In the genomic region with DNA sequence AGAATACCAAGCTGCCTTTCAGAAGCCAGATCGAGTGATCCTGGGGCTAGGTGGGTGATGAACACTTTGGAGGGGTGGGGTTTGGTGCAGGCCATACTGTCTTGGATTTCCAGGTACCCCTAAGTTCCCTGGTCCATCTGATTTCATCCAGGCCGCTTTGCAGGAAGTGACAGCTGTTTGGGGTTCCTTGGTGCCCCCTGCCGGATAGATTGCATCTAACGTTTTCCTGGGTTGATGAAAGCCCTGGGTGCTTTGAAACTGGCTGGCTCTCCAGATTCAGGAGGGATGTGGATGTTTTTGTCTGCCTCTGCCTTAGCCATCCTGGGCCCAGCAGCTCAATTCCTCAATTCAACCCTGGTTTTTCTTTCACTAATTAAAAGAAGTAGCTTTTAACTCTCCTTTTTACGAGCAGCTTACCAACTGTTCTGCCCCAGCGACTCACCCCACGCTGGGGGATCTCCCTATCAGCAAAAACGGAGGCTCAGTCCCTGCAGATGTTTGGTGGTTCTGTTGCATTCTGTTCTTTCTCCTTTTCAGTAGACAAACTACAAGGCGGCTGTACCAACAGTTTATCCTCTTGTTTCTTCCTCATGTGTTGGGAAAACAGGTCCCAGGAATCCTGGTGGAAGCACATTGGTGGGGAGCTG, we compare ENCODE assay signal across 8 cellular contexts. TPM values are rescaled to one million over a fixed set of nuclear protein-coding genes. Genes with fewer than 3 reads are reported as not detected.
DNase-seq lines count a peak whose midpoint lies in the region; ATAC-seq and TF ChIP-seq lines count a peak whose summit lies in the region.

No MANE protein-coding gene starts in this region.

- H3K36me3 ChIP-seq in SK-N-SH (replicated peaks in 1 of 2; ENCODE audit: control insufficient read depth in 1 of 2, insufficient read depth in 2 of 2, low read length in 1 of 2) (no peaks in the 10 kb centered on the region), uterus (no peaks in the 10 kb centered on the region)

- H3K4me2 ChIP-seq in SK-N-SH: no peak overlapping the region

- no peak overlapping the region for H3K4me3 ChIP-seq in SK-N-SH (ENCODE audit: low read depth in 2 of 2, low read length in 1 of 2)
- no peak overlapping the region for H3K4me3 ChIP-seq in uterus

- no peaks in the 10 kb centered on the region for H3K79me2 ChIP-seq in SK-N-SH (ENCODE audit: insufficient read depth)

- DNase-seq in Daoy (ENCODE audit: low read depth) (peak; percentile 67), Kasumi-1 (lab: John Stamatoyannopoulos, UW) (peak; percentile 57 to 69), SK-N-SH (peak; percentile 82), Right ventricle myocardium inferior (ENCODE audit: missing footprints) (no peak), progenitor cell of endocrine pancreas (ENCODE audit: low spot score, unreplicated experiment) (peak; percentile 61), uterus (peak; percentile 38 to 44)
- DNase-seq in activated naive CD4-positive, alpha-beta T cell treated with anti-CD3 and anti-CD28 coated beads, Interleukin-2, amount 50 U/mL, for 16 hours: peak; percentile 70

- H3K27ac Mint-ChIP-seq in progenitor cell of endocrine pancreas: no peak overlapping the region

- H3K27me3 Mint-ChIP-seq in progenitor cell of endocrine pancreas: peaks cover 16% of the 10 kb centered on the region

- H3K9ac ChIP-seq in SK-N-SH: no peak overlapping the region

- H3K27ac ChIP-seq in SK-N-SH (ENCODE audit: low read depth in 2 of 2, low read length in 1 of 2) (no peak overlapping the region), uterus (no peak overlapping the region)

- TF ChIP-seq CTCF in SK-N-SH (IDR thresholded peaks at IDR 0.05) (peak; percentile 72), progenitor cell of endocrine pancreas (IDR thresholded peaks at IDR 0.05; ENCODE audit: unreplicated experiment) (peak; percentile 71), uterus (IDR thresholded peaks at IDR 0.05) (peak; percentile 32 to 50 (median 40))

- intact Hi-C loops in Right ventricle myocardium inferior (cut with DNase I) (loop anchor here (1.0 kb wide), 1 partner anchor 77 kb away; no protein-coding TSS in a partner anchor), uterus (cut with DNase I; ENCODE audit: low total_unique reads) (no loop called here)

- POLR2A ChIA-PET in SK-N-SH (lab: Yijun Ruan, JAX): interaction anchor here (1.4 kb wide), 1 partner anchor 76 kb away, joined by 4 read pairs; no protein-coding TSS in a partner anchor

- H3K36me3 Mint-ChIP-seq in progenitor cell of endocrine pancreas (ENCODE audit: insufficient read depth): no peaks in the 10 kb centered on the region

- no peaks in the 10 kb centered on the region for H3F3A ChIP-seq in SK-N-SH (replicated peaks; ENCODE audit: insufficient read depth)

- H3K27me3 ChIP-seq in SK-N-SH (ENCODE audit: insufficient read depth): no peaks in the 10 kb centered on the region
- H3K27me3 ChIP-seq in uterus: no peaks in the 10 kb centered on the region

- H3K9me3 ChIP-seq in SK-N-SH (no peaks in the 10 kb centered on the region), uterus (no peaks in the 10 kb centered on the region)

- 27% methylated on average over 9 of the region's 9 CpGs for WGBS in SK-N-SH (ENCODE audit: low lambda C conversion rate)

- H3K4me3 Mint-ChIP-seq in progenitor cell of endocrine pancreas (ENCODE audit: low read depth): no peak overlapping the region

- no peaks in the 10 kb centered on the region for H3K4me1 Mint-ChIP-seq in progenitor cell of endocrine pancreas (ENCODE audit: low read depth)

- CTCF ChIA-PET in SK-N-SH (lab: Yijun Ruan, JAX): interaction anchor here (0.6 to 13.9 kb wide), 33 partner anchors 8 to 520 kb away, joined by 3 to 249 read pairs (median 4); a partner anchor contains a TSS

- no peaks in the 10 kb centered on the region for H3K9me3 Mint-ChIP-seq in progenitor cell of endocrine pancreas (ENCODE audit: low read depth)

- H3K4me1 ChIP-seq in SK-N-SH (ENCODE audit: control insufficient read depth in 1 of 2, insufficient read depth in 2 of 2, low read depth in 1 of 2, low read length in 1 of 2): no peaks in the 10 kb centered on the region
- H3K4me1 ChIP-seq in uterus: no peaks in the 10 kb centered on the region

- H4K20me1 ChIP-seq in SK-N-SH (ENCODE audit: insufficient read depth): no peaks in the 10 kb centered on the region

- H2AFZ ChIP-seq in SK-N-SH (ENCODE audit: low read depth): no peak overlapping the region

- no peaks in the 10 kb centered on the region for H3K9me2 ChIP-seq in SK-N-SH

- ATAC-seq in GM21717 (IDR thresholded peaks at IDR 0.05; ENCODE audit: unreplicated experiment) (peak; percentile 75), Right ventricle myocardium inferior (peak; percentile 58)

- TF ChIP-seq POLR2A in uterus (IDR thresholded peaks at IDR 0.05): no peak

- TF ChIP-seq EP300 in SK-N-SH (IDR thresholded peaks at IDR 0.05; ENCODE audit: borderline replicate concordance in 1 of 2, low read depth in 1 of 2, low read length in 1 of 2): no peak

- TF ChIP-seq RAD21 in SK-N-SH (IDR thresholded peaks at IDR 0.05; ENCODE audit: low read length): peak; percentile 83

TF ChIP-seq in SK-N-SH, 30 proteins besides CTCF, POLR2A, EP300 and RAD21:
- TF ChIP-seq SMC3 (IDR thresholded peaks at IDR 0.05; ENCODE audit: low read depth, low read length): peak; percentile 91
- no peak for TF ChIP-seq NRF1 (IDR thresholded peaks at IDR 0.05; ENCODE audit: low read depth, low read length)
- TF ChIP-seq ELF1 (IDR thresholded peaks at IDR 0.05): 0 out of 2 replicates have a peak, but pooled peaks have one; percentile 39
- TF ChIP-seq, protein P1, sequence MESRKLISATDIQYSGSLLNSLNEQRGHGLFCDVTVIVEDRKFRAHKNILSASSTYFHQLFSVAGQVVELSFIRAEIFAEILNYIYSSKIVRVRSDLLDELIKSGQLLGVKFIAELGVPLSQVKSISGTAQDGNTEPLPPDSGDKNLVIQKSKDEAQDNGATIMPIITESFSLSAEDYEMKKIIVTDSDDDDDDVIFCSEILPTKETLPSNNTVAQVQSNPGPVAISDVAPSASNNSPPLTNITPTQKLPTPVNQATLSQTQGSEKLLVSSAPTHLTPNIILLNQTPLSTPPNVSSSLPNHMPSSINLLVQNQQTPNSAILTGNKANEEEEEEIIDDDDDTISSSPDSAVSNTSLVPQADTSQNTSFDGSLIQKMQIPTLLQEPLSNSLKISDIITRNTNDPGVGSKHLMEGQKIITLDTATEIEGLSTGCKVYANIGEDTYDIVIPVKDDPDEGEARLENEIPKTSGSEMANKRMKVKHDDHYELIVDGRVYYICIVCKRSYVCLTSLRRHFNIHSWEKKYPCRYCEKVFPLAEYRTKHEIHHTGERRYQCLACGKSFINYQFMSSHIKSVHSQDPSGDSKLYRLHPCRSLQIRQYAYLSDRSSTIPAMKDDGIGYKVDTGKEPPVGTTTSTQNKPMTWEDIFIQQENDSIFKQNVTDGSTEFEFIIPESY (IDR thresholded peaks at IDR 0.05; ENCODE audit: borderline replicate concordance, low read depth): no peak
- TF ChIP-seq, protein P2, sequence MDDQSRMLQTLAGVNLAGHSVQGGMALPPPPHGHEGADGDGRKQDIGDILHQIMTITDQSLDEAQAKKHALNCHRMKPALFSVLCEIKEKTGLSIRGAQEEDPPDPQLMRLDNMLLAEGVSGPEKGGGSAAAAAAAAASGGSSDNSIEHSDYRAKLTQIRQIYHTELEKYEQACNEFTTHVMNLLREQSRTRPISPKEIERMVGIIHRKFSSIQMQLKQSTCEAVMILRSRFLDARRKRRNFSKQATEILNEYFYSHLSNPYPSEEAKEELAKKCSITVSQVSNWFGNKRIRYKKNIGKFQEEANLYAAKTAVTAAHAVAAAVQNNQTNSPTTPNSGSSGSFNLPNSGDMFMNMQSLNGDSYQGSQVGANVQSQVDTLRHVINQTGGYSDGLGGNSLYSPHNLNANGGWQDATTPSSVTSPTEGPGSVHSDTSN (IDR thresholded peaks at IDR 0.05): no peak
- TF ChIP-seq CHD2 (IDR thresholded peaks at IDR 0.05; ENCODE audit: low read length, partially characterized antibody): peak; percentile 44
- TF ChIP-seq, protein P3, sequence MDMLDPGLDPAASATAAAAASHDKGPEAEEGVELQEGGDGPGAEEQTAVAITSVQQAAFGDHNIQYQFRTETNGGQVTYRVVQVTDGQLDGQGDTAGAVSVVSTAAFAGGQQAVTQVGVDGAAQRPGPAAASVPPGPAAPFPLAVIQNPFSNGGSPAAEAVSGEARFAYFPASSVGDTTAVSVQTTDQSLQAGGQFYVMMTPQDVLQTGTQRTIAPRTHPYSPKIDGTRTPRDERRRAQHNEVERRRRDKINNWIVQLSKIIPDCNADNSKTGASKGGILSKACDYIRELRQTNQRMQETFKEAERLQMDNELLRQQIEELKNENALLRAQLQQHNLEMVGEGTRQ (IDR thresholded peaks at IDR 0.05; ENCODE audit: borderline replicate concordance, low read depth, low read length): no peak

RNA-seq across cellular contexts. Expression of a gene that starts 37.1 kb away (rescaled TPM):
- 0.27 and 1.5 TPM in 2 replicates for total RNA-seq in Daoy (2014; rRNA removed; shearing (Covaris generic))
- polyA plus RNA-seq in SK-N-SH (2012; rRNA removed): 1.5 and 2.3 TPM in 2 replicates
- polyA plus RNA-seq in SK-N-SH (2012; cell fraction: cytosol; rRNA removed): 1.5 and 2.4 TPM in 2 replicates
- 7.9 and 9.5 TPM in 2 replicates for polyA plus RNA-seq in SK-N-SH (2012; cell fraction: nucleus; rRNA removed)
- total RNA-seq in Right ventricle myocardium inferior (4.1 TPM), progenitor cell of endocrine pancreas (5.6 and 6.5 TPM in 2 replicates), uterus (10 to 100 TPM in 2 of 4 donors, 1 to 10 TPM in 2; 1.8 to 26.2 (median 9.6) TPM)
